Comparison of ENCODE assay signal across 7 cellular contexts in genomic region chr16:58126451-58126968, GRCh38. TPM values are rescaled to one million over a fixed set of nuclear protein-coding genes. Genes with fewer than 3 reads are reported as not detected.
DNase-seq lines count a peak whose midpoint lies in the region; TF ChIP-seq lines count a peak whose summit lies in the region.

No MANE protein-coding gene starts in this region.

- H3K4me2 ChIP-seq in smooth muscle cell = peak overlapping the region; percentile 89

- H4K20me1 ChIP-seq in smooth muscle cell (ENCODE audit: low read depth) = peaks cover 70% of the 10 kb centered on the region

- H3K27ac Mint-ChIP-seq in glutamatergic neuron (ENCODE audit: unreplicated experiment) = no peak overlapping the region

- no peak for DNase-seq in HL-60 (ENCODE audit: low read depth in 1 of 2, low spot score in 1 of 2)
- DNase-seq in glutamatergic neuron = no peak
- DNase-seq in smooth muscle cell (lab: John Stamatoyannopoulos, UW; ENCODE audit: unreplicated experiment) = no peak
- no peak for DNase-seq in T-helper 9 cell
- no peak for DNase-seq in NCI-H1694 treated with DMSO at 0.1 percent for 48 hours (lab: John Stamatoyannopoulos, UW)
- no peak for DNase-seq in activated CD4-positive, CD25-positive, alpha-beta regulatory T cell treated with anti-CD3 and anti-CD28 coated beads, Interleukin-2, amount 50 U/mL, for 72 hours

- H3K79me2 ChIP-seq in smooth muscle cell (ENCODE audit: low read depth) = peaks cover 68% of the 10 kb centered on the region

- WGBS in smooth muscle cell (ENCODE audit: low lambda C conversion rate) = 71% methylated on average over 4 of the region's 4 CpGs

- peak overlapping the region; percentile 61 for H3K9ac ChIP-seq in smooth muscle cell (ENCODE audit: low read depth)

- TF ChIP-seq CTCF in HL-60 (IDR thresholded peaks at IDR 0.05; ENCODE audit: insufficient read depth, low read length) (no peak), WI38 (IDR thresholded peaks at IDR 0.05; ENCODE audit: low read depth, low read length) (no peak), glutamatergic neuron (IDR thresholded peaks at IDR 0.05; ENCODE audit: partially characterized antibody, unreplicated experiment) (no peak), smooth muscle cell (IDR thresholded peaks at IDR 0.05; ENCODE audit: borderline replicate concordance, insufficient read depth, poor library complexity, severe bottlenecking) (no peak)

- peaks cover 22% of the 10 kb centered on the region for H3K4me1 ChIP-seq in smooth muscle cell (ENCODE audit: low read depth)

- H3K9me3 Mint-ChIP-seq in glutamatergic neuron (ENCODE audit: unreplicated experiment) = peaks cover 10% of the 10 kb centered on the region

- H3K4me3 Mint-ChIP-seq in glutamatergic neuron (ENCODE audit: unreplicated experiment) = peak overlapping the region; percentile 94

- no peaks in the 10 kb centered on the region for H3K36me3 Mint-ChIP-seq in glutamatergic neuron (ENCODE audit: unreplicated experiment)

- peak overlapping the region; percentile 93 for H3K27ac ChIP-seq in HL-60 (replicated peaks)
- peak overlapping the region; percentile 73 for H3K27ac ChIP-seq in smooth muscle cell (ENCODE audit: low read depth)

- H2AFZ ChIP-seq in smooth muscle cell (ENCODE audit: low read depth) = no peak overlapping the region

- peaks cover 42% of the 10 kb centered on the region for H3K4me1 Mint-ChIP-seq in glutamatergic neuron (ENCODE audit: low read depth, unreplicated experiment)

- no peaks in the 10 kb centered on the region for H3K9me3 ChIP-seq in smooth muscle cell (replicated peaks; ENCODE audit: low read depth)

- no peaks in the 10 kb centered on the region for H3K36me3 ChIP-seq in smooth muscle cell (ENCODE audit: low read depth)

- peaks cover 1% of the 10 kb centered on the region for H3F3A ChIP-seq in smooth muscle cell (ENCODE audit: low read depth)

- H3K4me3 ChIP-seq in HL-60 (replicated peaks; ENCODE audit: insufficient read depth, low read length) (no peak overlapping the region), WI38 (ENCODE audit: low read depth, low read length) (peak overlapping the region; percentile 90), smooth muscle cell (peak overlapping the region; percentile 84)

- H3K27me3 Mint-ChIP-seq in glutamatergic neuron (ENCODE audit: unreplicated experiment) = peaks cover 3% of the 10 kb centered on the region

- no peaks in the 10 kb centered on the region for H3K27me3 ChIP-seq in HL-60 (ENCODE audit: insufficient read depth, poor library complexity, severe bottlenecking)
- no peaks in the 10 kb centered on the region for H3K27me3 ChIP-seq in smooth muscle cell (ENCODE audit: low read depth)

RNA-seq across cellular contexts. Expression of gene CFAP20, which starts 2.7 kb away (rescaled TPM):
- 48.6 TPM for total RNA-seq in glutamatergic neuron (ENCODE audit: unreplicated experiment)
- 89.9 and 96.1 TPM in 2 replicates for total RNA-seq in smooth muscle cell
- polyA plus RNA-seq in smooth muscle cell = 55.1 and 61.6 TPM in 2 replicates
